Comparison of ENCODE assay signal across 24 cellular contexts in genomic region chr12:14612250-14612649, GRCh38. TPM values are rescaled to one million over a fixed set of nuclear protein-coding genes. Genes with fewer than 3 reads are reported as not detected.
"Had no signal": no experiment of that assay in that cellular context is flagged by ENCODE, and none has a peak within 500 bp of the region (broad histone marks: within the 10 kb centered on the region; RNA-seq: fewer than 3 reads in every experiment).

No MANE protein-coding gene starts in this region.

- H3K4me1 Mint-ChIP-seq: activated CD4-positive, alpha-beta T cell treated with anti-CD3 and anti-CD28 coated beads, Interleukin-2, amount 10 ng/mL, durations not matched to agents 7 days and 5 days; activated naive CD4-positive, alpha-beta T cell treated with anti-CD3 and anti-CD28 coated beads, Interleukin-2, amount 50 U/mL, for 24 hours; central memory CD8-positive, alpha-beta T cell; immature natural killer cell; mesothelial cell of epicardium; neural crest cell had no signal

- H3K4me3 Mint-ChIP-seq: activated CD4-positive, alpha-beta T cell treated with anti-CD3 and anti-CD28 coated beads, Interleukin-2, amount 10 ng/mL, durations not matched to agents 7 days and 5 days; activated CD8-positive, alpha-beta memory T cell treated with anti-CD3 and anti-CD28 coated beads, Interleukin-2, amount 10 ng/mL, durations not matched to agents 7 days and 5 days; activated CD8-positive, alpha-beta T cell treated with anti-CD3 and anti-CD28 coated beads, Interleukin-2, amount 10 ng/mL, durations not matched to agents 7 days and 5 days; activated naive CD4-positive, alpha-beta T cell treated with anti-CD3 and anti-CD28 coated beads, Interleukin-2, amount 50 U/mL, for 24 hours; activated naive CD8-positive, alpha-beta T cell treated with anti-CD3 and anti-CD28 coated beads, Interleukin-2, amount 50 U/mL, for 24 hours; central memory CD8-positive, alpha-beta T cell; immature natural killer cell; mesothelial cell of epicardium; naive thymus-derived CD8-positive, alpha-beta T cell; neural crest cell had no signal

- H3K4me1 ChIP-seq: prostate gland had no signal

- H3K27me3 ChIP-seq: left lung, pancreas, tibial nerve had no signal

- H3K4me3 ChIP-seq: left lung, pancreas, prostate gland, tibial nerve had no signal

- H3K36me3 ChIP-seq: left lung, pancreas, prostate gland, tibial nerve had no signal

- FAIRE-seq: frontal cortex, pancreas had no signal

- H3K27ac Mint-ChIP-seq: activated CD4-positive, alpha-beta T cell treated with anti-CD3 and anti-CD28 coated beads, Interleukin-2, amount 10 ng/mL, durations not matched to agents 7 days and 5 days; activated CD8-positive, alpha-beta memory T cell treated with anti-CD3 and anti-CD28 coated beads, Interleukin-2, amount 10 ng/mL, durations not matched to agents 7 days and 5 days; activated CD8-positive, alpha-beta T cell treated with anti-CD3 and anti-CD28 coated beads, Interleukin-2, amount 10 ng/mL, durations not matched to agents 7 days and 5 days; activated naive CD4-positive, alpha-beta T cell treated with anti-CD3 and anti-CD28 coated beads, Interleukin-2, amount 50 U/mL, for 24 hours; activated naive CD8-positive, alpha-beta T cell treated with anti-CD3 and anti-CD28 coated beads, Interleukin-2, amount 50 U/mL, for 24 hours; activated T-helper 2 cell treated with anti-CD3 and anti-CD28 coated beads, Interferon-gamma antibody, Interleukin-2, Interleukin-4, amounts not matched to agents 10 μg/mL and 5 μg/mL and 100 μg/mL, durations not matched to agents 14 hours and 24 hours and 36 hours; immature natural killer cell; mesothelial cell of epicardium; naive thymus-derived CD8-positive, alpha-beta T cell had no signal

- H3K27ac ChIP-seq: left lung, pancreas, prostate gland, tibial nerve had no signal

- H3K9me3 ChIP-seq: prostate gland had no signal

- DNase-seq: activated CD4-positive, alpha-beta T cell treated with anti-CD3 and anti-CD28 coated beads for 1 hour; activated CD4-positive, alpha-beta T cell treated with anti-CD3 and anti-CD28 coated beads, Interleukin-2, amount 10 ng/mL, durations not matched to agents 7 days and 5 days; activated CD8-positive, alpha-beta memory T cell treated with anti-CD3 and anti-CD28 coated beads, Interleukin-2, amount 10 ng/mL, durations not matched to agents 7 days and 5 days; activated CD8-positive, alpha-beta T cell treated with anti-CD3 and anti-CD28 coated beads, Interleukin-2, amount 10 ng/mL, durations not matched to agents 7 days and 5 days; activated naive CD8-positive, alpha-beta T cell treated with anti-CD3 and anti-CD28 coated beads, Interleukin-2, amount 50 U/mL, for 24 hours; activated T-cell treated with anti-CD3 and anti-CD28 coated beads, Interleukin-2, amount 50 U/mL, for 48 hours; dermis blood vessel endothelial cell; effector CD4-positive, alpha-beta T cell; immature natural killer cell; kidney; left lung; naive thymus-derived CD8-positive, alpha-beta T cell; pancreas; retina; stimulated activated naive CD4-positive, alpha-beta T cell treated with Interleukin-2 at 50 U/mL for 16 hours; T-helper 2 cell had no signal

- ATAC-seq: activated CD8-positive, alpha-beta memory T cell treated with anti-CD3 and anti-CD28 coated beads, Interleukin-2, amount 10 ng/mL, durations not matched to agents 7 days and 5 days; activated CD8-positive, alpha-beta T cell treated with anti-CD3 and anti-CD28 coated beads, Interleukin-2, amount 10 ng/mL, durations not matched to agents 7 days and 5 days; activated naive CD8-positive, alpha-beta T cell treated with anti-CD3 and anti-CD28 coated beads, Interleukin-2, amount 50 U/mL, for 24 hours; left lung; naive thymus-derived CD8-positive, alpha-beta T cell had no signal

RNA-seq across cellular contexts. Expression of gene PLBD1, which starts 44.6 kb away (rescaled TPM):
- total RNA-seq: activated CD4-positive, alpha-beta T cell treated with anti-CD3 and anti-CD28 coated beads, Interleukin-2, amount 10 ng/mL, durations not matched to agents 7 days and 5 days; activated CD8-positive, alpha-beta memory T cell treated with anti-CD3 and anti-CD28 coated beads, Interleukin-2, amount 10 ng/mL, durations not matched to agents 7 days and 5 days; activated CD8-positive, alpha-beta T cell treated with anti-CD3 and anti-CD28 coated beads, Interleukin-2, amount 10 ng/mL, durations not matched to agents 7 days and 5 days; activated T-helper 2 cell treated with anti-CD3 and anti-CD28 coated beads, Interferon-gamma antibody, Interleukin-2, Interleukin-4, amounts not matched to agents 10 μg/mL and 5 μg/mL and 100 μg/mL, durations not matched to agents 14 hours and 24 hours and 36 hours had no signal
